1 cellular context compared by ENCODE assay signal in genomic region chr5:68086857-68087256, GRCh38.
TF ChIP-seq lines count a peak whose summit lies in the region.

No MANE protein-coding gene starts in this region.

TF ChIP-seq in HepG2, 621 proteins besides CTCF, POLR2A, EP300 and RAD21 (continued from another document):
- TF ChIP-seq, protein P1, sequence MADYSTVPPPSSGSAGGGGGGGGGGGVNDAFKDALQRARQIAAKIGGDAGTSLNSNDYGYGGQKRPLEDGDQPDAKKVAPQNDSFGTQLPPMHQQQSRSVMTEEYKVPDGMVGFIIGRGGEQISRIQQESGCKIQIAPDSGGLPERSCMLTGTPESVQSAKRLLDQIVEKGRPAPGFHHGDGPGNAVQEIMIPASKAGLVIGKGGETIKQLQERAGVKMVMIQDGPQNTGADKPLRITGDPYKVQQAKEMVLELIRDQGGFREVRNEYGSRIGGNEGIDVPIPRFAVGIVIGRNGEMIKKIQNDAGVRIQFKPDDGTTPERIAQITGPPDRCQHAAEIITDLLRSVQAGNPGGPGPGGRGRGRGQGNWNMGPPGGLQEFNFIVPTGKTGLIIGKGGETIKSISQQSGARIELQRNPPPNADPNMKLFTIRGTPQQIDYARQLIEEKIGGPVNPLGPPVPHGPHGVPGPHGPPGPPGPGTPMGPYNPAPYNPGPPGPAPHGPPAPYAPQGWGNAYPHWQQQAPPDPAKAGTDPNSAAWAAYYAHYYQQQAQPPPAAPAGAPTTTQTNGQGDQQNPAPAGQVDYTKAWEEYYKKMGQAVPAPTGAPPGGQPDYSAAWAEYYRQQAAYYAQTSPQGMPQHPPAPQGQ (CRISPR knock-in tag; IDR thresholded peaks at IDR 0.05; ENCODE audit: borderline replicate concordance): no peak
- TF ChIP-seq FOXO4 (CRISPR knock-in tag; conservative IDR thresholded peaks at IDR 0.05) (no peak), MLLT10 (CRISPR knock-in tag; IDR thresholded peaks at IDR 0.05) (no peak), ZNF484 (CRISPR knock-in tag; IDR thresholded peaks at IDR 0.05; ENCODE audit: borderline replicate concordance, low read depth) (no peak), NR2F1 (CRISPR knock-in tag; IDR thresholded peaks at IDR 0.05) (no peak), ZNF138 (CRISPR knock-in tag; IDR thresholded peaks at IDR 0.05; ENCODE audit: low read depth) (no peak), ZNF205 (CRISPR knock-in tag; IDR thresholded peaks at IDR 0.05) (no peak), NCOR1 (IDR thresholded peaks at IDR 0.05; ENCODE audit: borderline replicate concordance, low read length) (no peak), TGIF2 (CRISPR knock-in tag; IDR thresholded peaks at IDR 0.05) (no peak), ZNF253 (CRISPR knock-in tag; IDR thresholded peaks at IDR 0.05; ENCODE audit: borderline replicate concordance) (no peak), FOXC1 (CRISPR knock-in tag; IDR thresholded peaks at IDR 0.05; ENCODE audit: borderline replicate concordance) (no peak), SETDB1 (CRISPR knock-in tag; IDR thresholded peaks at IDR 0.05; ENCODE audit: borderline replicate concordance) (no peak), RBAK (CRISPR knock-in tag; IDR thresholded peaks at IDR 0.05) (no peak), PBX3 (CRISPR knock-in tag; IDR thresholded peaks at IDR 0.05; ENCODE audit: borderline replicate concordance) (no peak)
- TF ChIP-seq, protein P2, sequence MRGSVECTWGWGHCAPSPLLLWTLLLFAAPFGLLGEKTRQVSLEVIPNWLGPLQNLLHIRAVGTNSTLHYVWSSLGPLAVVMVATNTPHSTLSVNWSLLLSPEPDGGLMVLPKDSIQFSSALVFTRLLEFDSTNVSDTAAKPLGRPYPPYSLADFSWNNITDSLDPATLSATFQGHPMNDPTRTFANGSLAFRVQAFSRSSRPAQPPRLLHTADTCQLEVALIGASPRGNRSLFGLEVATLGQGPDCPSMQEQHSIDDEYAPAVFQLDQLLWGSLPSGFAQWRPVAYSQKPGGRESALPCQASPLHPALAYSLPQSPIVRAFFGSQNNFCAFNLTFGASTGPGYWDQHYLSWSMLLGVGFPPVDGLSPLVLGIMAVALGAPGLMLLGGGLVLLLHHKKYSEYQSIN (CRISPR knock-in tag; IDR thresholded peaks at IDR 0.05; ENCODE audit: borderline replicate concordance): no peak
